Comparison of ENCODE assay signal across 1 cellular context in genomic region chr6:43806041-43806757, GRCh38.
TF ChIP-seq lines count a peak whose summit lies in the region.

No MANE protein-coding gene starts in this region.

TF ChIP-seq in HepG2, 621 proteins besides CTCF, POLR2A, EP300 and RAD21 (continued from another document and continues in another):
- TF ChIP-seq PPARG (CRISPR knock-in tag; conservative IDR thresholded peaks at IDR 0.05) (peak; percentile 90), ZNF709 (CRISPR knock-in tag; IDR thresholded peaks at IDR 0.05) (peak; percentile 84), FOXK1 (CRISPR knock-in tag; IDR thresholded peaks at IDR 0.05; ENCODE audit: borderline replicate concordance, low read depth) (peak; percentile 95), CEBPG (CRISPR knock-in tag; IDR thresholded peaks at IDR 0.05) (peak; percentile 91), HINFP (CRISPR knock-in tag; IDR thresholded peaks at IDR 0.05; ENCODE audit: low read depth) (peak; percentile 50; the same call in 1 of the 2 replicates), NCOA5 (CRISPR knock-in tag; IDR thresholded peaks at IDR 0.05) (0 out of 2 replicates have a peak, but pooled peaks have one; percentile 23), NKX3-1 (CRISPR knock-in tag; IDR thresholded peaks at IDR 0.05) (no peak), NPAS2 (CRISPR knock-in tag; IDR thresholded peaks at IDR 0.05; ENCODE audit: borderline replicate concordance) (no peak), DMTF1 (CRISPR knock-in tag; IDR thresholded peaks at IDR 0.05) (0 out of 2 replicates have a peak, but pooled peaks have one; percentile 57), FOXA1 (IDR thresholded peaks at IDR 0.05) (no peak), FOXA1 (CRISPR knock-in tag; IDR thresholded peaks at IDR 0.05) (no peak), ZNF143 (CRISPR knock-in tag; IDR thresholded peaks at IDR 0.05) (peak; percentile 56), PHB2 (IDR thresholded peaks at IDR 0.05; ENCODE audit: partially characterized antibody) (no peak), HNF4G (IDR thresholded peaks at IDR 0.05; ENCODE audit: borderline replicate concordance, low read depth, low read length) (peak; percentile 98), HNF4G (CRISPR knock-in tag; IDR thresholded peaks at IDR 0.05; ENCODE audit: borderline replicate concordance, low read depth) (peak; percentile 96), GATAD1 (CRISPR knock-in tag; IDR thresholded peaks at IDR 0.05) (peak; percentile 55; the same call in 1 of the 2 replicates), ZSCAN12 (CRISPR knock-in tag; IDR thresholded peaks at IDR 0.05) (0 out of 2 replicates have a peak, but pooled peaks have one; percentile 51), ZNF44 (CRISPR knock-in tag; IDR thresholded peaks at IDR 0.05) (no peak), ZNF569 (CRISPR knock-in tag; IDR thresholded peaks at IDR 0.05; ENCODE audit: borderline replicate concordance) (0 out of 2 replicates have a peak, but pooled peaks have one; percentile 72), MNT (IDR thresholded peaks at IDR 0.05) (no peak; the same call in 1 of the 2 replicates), ZNF746 (CRISPR knock-in tag; IDR thresholded peaks at IDR 0.05) (peak; percentile 46), ZBTB7B (CRISPR knock-in tag; IDR thresholded peaks at IDR 0.05) (peak; percentile 72; the same call in 1 of the 2 replicates), FOXO4 (CRISPR knock-in tag; conservative IDR thresholded peaks at IDR 0.05) (no peak), ZNF772 (CRISPR knock-in tag; IDR thresholded peaks at IDR 0.05) (peak; percentile 92; the same call in 1 of the 2 replicates), SKI (IDR thresholded peaks at IDR 0.05; ENCODE audit: partially characterized antibody) (peak; percentile 24), NFIC (IDR thresholded peaks at IDR 0.05; ENCODE audit: low read length) (peak; percentile 69; the same call in 1 of the 2 replicates), NFYB (CRISPR knock-in tag; IDR thresholded peaks at IDR 0.05) (peak; percentile 51), IRX3 (CRISPR knock-in tag; IDR thresholded peaks at IDR 0.05; ENCODE audit: borderline replicate concordance, low read depth) (no peak), ZBTB25 (CRISPR knock-in tag; IDR thresholded peaks at IDR 0.05) (no peak; the same call in 1 of the 2 replicates), MED13 (CRISPR knock-in tag; IDR thresholded peaks at IDR 0.05) (peak; percentile 55; the same call in 1 of the 2 replicates), PHF5A (CRISPR knock-in tag; IDR thresholded peaks at IDR 0.05; ENCODE audit: low read depth, unreplicated experiment) (peak; percentile 39), SALL1 (CRISPR knock-in tag; IDR thresholded peaks at IDR 0.05) (peak; percentile 83), ZNF3 (CRISPR knock-in tag; IDR thresholded peaks at IDR 0.05) (no peak), FOXA3 (CRISPR knock-in tag; IDR thresholded peaks at IDR 0.05) (peak; percentile 87), POGK (CRISPR knock-in tag; conservative IDR thresholded peaks at IDR 0.05) (peak; percentile 75; the same call in 1 of the 2 replicates), CBX5 (CRISPR knock-in tag; IDR thresholded peaks at IDR 0.05; ENCODE audit: borderline replicate concordance) (peak; percentile 71; the same call in 1 of the 2 replicates), ZNF562 (CRISPR knock-in tag; IDR thresholded peaks at IDR 0.05; ENCODE audit: borderline replicate concordance) (no peak), ZBTB42 (CRISPR knock-in tag; IDR thresholded peaks at IDR 0.05) (0 out of 2 replicates have a peak, but pooled peaks have one; percentile 68), POLR2AphosphoS5 (IDR thresholded peaks at IDR 0.05; ENCODE audit: low read depth, low read length) (peak; percentile 87), CC2D1A (CRISPR knock-in tag; IDR thresholded peaks at IDR 0.05) (0 out of 2 replicates have a peak, but pooled peaks have one; percentile 73), ZNF660 (CRISPR knock-in tag; IDR thresholded peaks at IDR 0.05; ENCODE audit: borderline replicate concordance, low read depth) (no peak), BCL3 (CRISPR knock-in tag; IDR thresholded peaks at IDR 0.05) (peak; percentile 56; the same call in 1 of the 2 replicates), HOXA5 (CRISPR knock-in tag; IDR thresholded peaks at IDR 0.05) (peak; percentile 55; the same call in 1 of the 2 replicates), ZNF260 (CRISPR knock-in tag; IDR thresholded peaks at IDR 0.05; ENCODE audit: borderline replicate concordance, low read depth) (no peak), RNF219 (CRISPR knock-in tag; IDR thresholded peaks at IDR 0.05) (0 out of 2 replicates have a peak, but pooled peaks have one; percentile 28), ZNF24 (IDR thresholded peaks at IDR 0.05) (0 out of 2 replicates have a peak, but pooled peaks have one; percentile 49), ZNF598 (CRISPR knock-in tag; IDR thresholded peaks at IDR 0.05; ENCODE audit: borderline replicate concordance) (peak; percentile 14; the same call in 1 of the 2 replicates), SMAD1 (CRISPR knock-in tag; IDR thresholded peaks at IDR 0.05; ENCODE audit: borderline replicate concordance, low read depth) (peak; percentile 57; the same call in 1 of the 2 replicates), DPF2 (CRISPR knock-in tag; IDR thresholded peaks at IDR 0.05; ENCODE audit: borderline replicate concordance, low read depth) (peak; percentile 82; the same call in 1 of the 2 replicates), RCOR2 (CRISPR knock-in tag; IDR thresholded peaks at IDR 0.05) (peak; percentile 90), NRL (CRISPR knock-in tag; IDR thresholded peaks at IDR 0.05; ENCODE audit: borderline replicate concordance) (peak; percentile 91), ATF7 (IDR thresholded peaks at IDR 0.05) (no peak), ATF7 (CRISPR knock-in tag; IDR thresholded peaks at IDR 0.05) (peak; percentile 85), MEF2D (CRISPR knock-in tag; IDR thresholded peaks at IDR 0.05) (peak; percentile 68), ARNT (IDR thresholded peaks at IDR 0.05) (no peak), MTA1 (CRISPR knock-in tag; IDR thresholded peaks at IDR 0.05; ENCODE audit: borderline replicate concordance) (peak; percentile 70; the same call in 1 of the 2 replicates), ZFX (CRISPR knock-in tag; IDR thresholded peaks at IDR 0.05; ENCODE audit: low read depth) (peak; percentile 28; the same call in 1 of the 2 replicates), ZNF350 (CRISPR knock-in tag; IDR thresholded peaks at IDR 0.05; ENCODE audit: borderline replicate concordance, low read depth) (peak; percentile 71; the same call in 1 of the 2 replicates), SATB2 (CRISPR knock-in tag; IDR thresholded peaks at IDR 0.05) (no peak), ZNF235 (CRISPR knock-in tag; IDR thresholded peaks at IDR 0.05; ENCODE audit: borderline replicate concordance) (no peak)
